Comparison of ENCODE assay signal across 2 cellular contexts in the genomic region with DNA sequence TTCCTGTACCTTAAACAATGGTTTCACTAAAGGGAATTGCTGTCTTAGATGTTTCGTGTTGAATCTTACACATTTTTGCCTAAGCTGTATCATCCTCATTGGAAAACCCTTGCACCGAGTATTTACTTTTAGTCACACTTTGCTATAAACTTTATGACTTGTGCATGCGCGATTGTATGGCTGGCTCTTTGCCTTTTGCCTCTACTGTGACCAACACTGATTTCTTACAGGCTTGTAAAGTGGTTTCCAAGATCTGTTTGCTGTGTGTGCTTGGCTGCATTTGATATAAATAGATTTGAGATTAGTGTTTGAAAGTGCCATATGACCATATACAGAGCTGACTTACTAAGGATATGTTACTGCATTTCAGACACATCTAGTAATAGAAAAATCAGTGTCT.
A peak's percentile ranks its signal among the peaks of the same experiment; 100 is the strongest.
TF ChIP-seq lines count a peak whose summit lies in the region.

No MANE protein-coding gene starts in this region.

TF ChIP-seq in IMR-90, 13 proteins besides CTCF, POLR2A, EP300 and RAD21:
- TF ChIP-seq BHLHE40 (IDR thresholded peaks at IDR 0.05; ENCODE audit: low read depth, low read length) (0 out of 2 replicates have a peak, but pooled peaks have one; percentile 36), SMC3 (IDR thresholded peaks at IDR 0.05; ENCODE audit: low read depth, low read length) (no peak)
TF ChIP-seq in IMR-90: peak in this region for 1.

TF ChIP-seq in endothelial cell of umbilical vein, 7 proteins besides CTCF, POLR2A, EP300 and RAD21:
- TF ChIP-seq FOS (IDR thresholded peaks at IDR 0.05; ENCODE audit: borderline replicate concordance, insufficient read depth, low read length) (no peak), MYC (IDR thresholded peaks at IDR 0.05; ENCODE audit: low read depth, low read length) (no peak), POLR2AphosphoS5 (IDR thresholded peaks at IDR 0.05; ENCODE audit: insufficient read depth, low read depth, low read length) (no peak), GATA2 (IDR thresholded peaks at IDR 0.05; ENCODE audit: insufficient read depth, insufficient read length, low read depth, low read length) (no peak), EZH2 (IDR thresholded peaks at IDR 0.05; ENCODE audit: borderline replicate concordance, low read depth, low read length, severe bottlenecking) (no peak), JUN (IDR thresholded peaks at IDR 0.05; ENCODE audit: borderline replicate concordance, insufficient read depth, insufficient read length, low read depth) (no peak)
- TF ChIP-seq, protein P1, sequence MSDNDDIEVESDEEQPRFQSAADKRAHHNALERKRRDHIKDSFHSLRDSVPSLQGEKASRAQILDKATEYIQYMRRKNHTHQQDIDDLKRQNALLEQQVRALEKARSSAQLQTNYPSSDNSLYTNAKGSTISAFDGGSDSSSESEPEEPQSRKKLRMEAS (IDR thresholded peaks at IDR 0.05; ENCODE audit: insufficient read depth, insufficient read length) = no peak
